ENCODE assay signal across 8 cellular contexts in the genomic region with DNA sequence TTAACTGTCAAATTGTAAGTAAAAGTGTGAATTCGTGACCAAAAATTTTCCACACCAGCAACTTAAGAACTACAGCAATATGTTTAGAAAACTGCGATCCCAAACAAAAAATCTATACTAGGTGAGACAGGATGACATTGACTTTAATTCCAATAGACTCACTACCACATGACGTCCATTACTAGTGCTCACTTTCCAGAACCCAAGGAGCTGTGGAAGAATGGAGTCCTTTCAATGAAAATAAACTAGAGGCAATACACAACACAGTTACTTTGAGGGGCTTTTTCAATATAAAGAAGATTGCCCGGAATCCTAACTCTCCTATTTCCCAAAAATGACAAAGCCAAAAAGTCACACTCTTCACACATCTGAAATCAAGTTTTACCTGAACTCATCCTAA. TPM values are rescaled to one million over a fixed set of nuclear protein-coding genes. Genes with fewer than 3 reads are reported as not detected.
DNase-seq lines count a peak whose midpoint lies in the region; ATAC-seq and TF ChIP-seq lines count a peak whose summit lies in the region.

No MANE protein-coding gene starts in this region.

- peak overlapping the region; percentile 83 to 98 (median 91) for H3K4me3 Mint-ChIP-seq in CD8-positive, alpha-beta memory T cell

- H3K4me3 ChIP-seq in CD8-positive, alpha-beta memory T cell (ENCODE audit: low read length) = no peak overlapping the region
- H3K4me3 ChIP-seq in SJSA1 (peak overlapping the region; percentile 70), esophagus muscularis mucosa (peak overlapping the region; percentile 68 to 96 (median 84))

- CTCF ChIA-PET in CD8-positive, alpha-beta memory T cell (lab: Charles Lee) = interaction anchor here (1.1 kb wide), 1 partner anchor 9 kb away, joined by 3 read pairs; no protein-coding TSS in a partner anchor

- intact Hi-C loops in esophagus muscularis mucosa (cut with DNase I) = loop anchor here (5.0 to 10.0 kb wide), 5 partner anchors 60 to 513 kb away; no protein-coding TSS in a partner anchor

- H3K27me3 Mint-ChIP-seq in CD8-positive, alpha-beta memory T cell = peaks cover 39 to 63% of the 10 kb centered on the region in 2 donors

- H3K27ac Mint-ChIP-seq in CD8-positive, alpha-beta memory T cell = no peak overlapping the region

- H3K27ac ChIP-seq in CD8-positive, alpha-beta memory T cell (ENCODE audit: low read depth, low read length) = no peak overlapping the region
- H3K27ac ChIP-seq in SJSA1 = no peak overlapping the region
- peak overlapping the region; percentile 86 to 94 (median 93) for H3K27ac ChIP-seq in esophagus muscularis mucosa (replicated peaks in 1 of 4)

- no peak for TF ChIP-seq EP300 in esophagus muscularis mucosa (IDR thresholded peaks at IDR 0.05)

- peak in 1 of 5 donors; percentile 0 for DNase-seq in CD8-positive, alpha-beta memory T cell
- DNase-seq in SJSA1 (ENCODE audit: low read depth in 1 of 2, low spot score in 2 of 2) (no peak), esophagus muscularis mucosa (ENCODE audit: extremely low spot score) (no peak), pons (ENCODE audit: low spot score) (peak; percentile 76), SK-N-DZ (ENCODE audit: low spot score) (no peak), activated gamma-delta T cell (lab: John Stamatoyannopoulos, UW) (no peak), NCI-H1417 (lab: John Stamatoyannopoulos, UW) (no peak)

- H3K36me3 ChIP-seq in CD8-positive, alpha-beta memory T cell (ENCODE audit: insufficient read depth, low read length) = no peaks in the 10 kb centered on the region
- H3K36me3 ChIP-seq in SJSA1 = no peaks in the 10 kb centered on the region
- H3K36me3 ChIP-seq in esophagus muscularis mucosa = no peaks in the 10 kb centered on the region

- H3K9me3 ChIP-seq in CD8-positive, alpha-beta memory T cell (ENCODE audit: low read length) = no peaks in the 10 kb centered on the region
- H3K9me3 ChIP-seq in SJSA1 (replicated peaks) (no peaks in the 10 kb centered on the region), esophagus muscularis mucosa (no peaks in the 10 kb centered on the region)

- no peak for TF ChIP-seq POLR2A in esophagus muscularis mucosa (IDR thresholded peaks at IDR 0.05; ENCODE audit: low read depth)

- POLR2A ChIA-PET in CD8-positive, alpha-beta memory T cell (lab: Charles Lee) = no interaction called here

- peaks cover 0 to 3% (median 0%) of the 10 kb centered on the region in 3 donors for H3K36me3 Mint-ChIP-seq in CD8-positive, alpha-beta memory T cell

- no peaks in the 10 kb centered on the region for H3K9me3 Mint-ChIP-seq in CD8-positive, alpha-beta memory T cell

- H3K4me1 ChIP-seq in CD8-positive, alpha-beta memory T cell (ENCODE audit: insufficient read depth, low read length) = peaks cover 7% of the 10 kb centered on the region
- H3K4me1 ChIP-seq in SJSA1 (replicated peaks) (peaks cover 20% of the 10 kb centered on the region), esophagus muscularis mucosa (peaks cover 0 to 30% (median 20%) of the 10 kb centered on the region in 4 donors)

- TF ChIP-seq CTCF in esophagus muscularis mucosa (IDR thresholded peaks at IDR 0.05) = no peak

- no peak for ATAC-seq in GM21737 (IDR thresholded peaks at IDR 0.05; ENCODE audit: unreplicated experiment)

- H3K4me1 Mint-ChIP-seq in CD8-positive, alpha-beta memory T cell = peaks cover 16 to 17% (median 17%) of the 10 kb centered on the region in 3 donors

- peaks cover 11% of the 10 kb centered on the region for H3K27me3 ChIP-seq in CD8-positive, alpha-beta memory T cell (ENCODE audit: insufficient read depth, low read length, poor library complexity, severe bottlenecking)
- no peaks in the 10 kb centered on the region for H3K27me3 ChIP-seq in SJSA1 (replicated peaks)
- no peaks in the 10 kb centered on the region for H3K27me3 ChIP-seq in esophagus muscularis mucosa

- 60% methylated on average over 4 of the region's 4 CpGs for WGBS in esophagus muscularis mucosa

RNA-seq across cellular contexts. Expression of gene EPS8, which starts 1.4 kb away (rescaled TPM):
- 1 to 10 TPM in 1 of 2 experiments, under 1 TPM in 1; 0.92 to 1.1 TPM for total RNA-seq in CD8-positive, alpha-beta memory T cell
- polyA plus RNA-seq in CD8-positive, alpha-beta memory T cell = 2.3 TPM
- 29.4 and 52.7 TPM in 2 replicates for total RNA-seq in SJSA1 (2014; rRNA removed; shearing (Covaris generic))
- 100 to 1,000 TPM in 1 of 4 donors, 10 to 100 TPM in 3; 54.4 to 120 (median 78.7) TPM for total RNA-seq in esophagus muscularis mucosa
- polyA plus RNA-seq in SK-N-DZ (2014; cell fraction: cytosol; rRNA removed) = 8.8 and 9.7 TPM in 2 replicates
- polyA plus RNA-seq in SK-N-DZ (2014; cell fraction: nucleus; rRNA removed) = 7.1 and 8.4 TPM in 2 replicates

Comparison
In these comparisons a context has a peak if more than half of its experiments do, and no peak if none do; other contexts are left out.
1. H3K27ac ChIP-seq: peak in esophagus muscularis mucosa (4 of 4); none in CD8-positive, alpha-beta memory T cell (single experiment) and SJSA1 (single experiment).
2. RNA of gene EPS8, which starts 1.4 kb away (total RNA-seq): 54.4 to 120 TPM in esophagus muscularis mucosa and 29.4 to 52.7 TPM in SJSA1; 0.92 to 1.1 TPM in CD8-positive, alpha-beta memory T cell; every median in the first group is over 10 times any median in the second.